8 cellular contexts compared by ENCODE assay signal in the genomic region with DNA sequence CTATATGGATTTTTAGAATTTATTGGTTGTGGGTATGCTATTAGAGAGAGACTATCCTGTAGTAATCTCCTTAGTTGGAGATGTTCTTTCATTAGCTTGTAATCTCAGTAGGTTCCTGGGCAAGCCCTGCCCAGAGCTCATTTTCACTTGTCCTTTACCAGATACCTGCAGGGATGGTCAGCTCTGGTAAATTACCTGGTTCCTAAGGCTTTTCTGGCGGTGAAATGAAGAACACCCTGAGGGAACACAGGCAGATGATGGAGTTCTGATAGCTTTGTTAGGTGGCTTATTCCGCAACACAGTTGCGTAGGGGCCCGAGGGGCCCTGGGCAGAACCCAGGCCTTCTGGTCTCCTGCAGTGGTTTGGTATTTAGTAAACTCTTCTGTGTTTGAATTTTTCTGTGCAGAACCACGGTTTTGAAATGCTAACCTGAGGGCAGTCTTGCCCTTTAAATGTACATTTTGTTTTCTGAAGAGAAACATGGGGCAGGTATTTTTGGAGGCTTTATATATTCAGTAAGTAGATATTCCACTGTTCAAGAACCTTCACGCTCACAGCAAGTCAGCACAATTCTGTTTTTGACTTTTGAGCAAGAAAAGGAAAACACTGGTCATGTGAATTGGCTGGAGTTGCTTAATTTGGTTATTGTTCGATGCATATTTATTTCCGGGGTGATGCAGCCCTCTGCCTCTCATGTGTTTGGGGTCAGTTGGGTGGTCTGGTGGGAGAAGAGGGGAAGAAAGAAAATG. TPM values are rescaled to one million over a fixed set of nuclear protein-coding genes. Genes with fewer than 3 reads are reported as not detected.
DNase-seq lines count a peak whose midpoint lies in the region; ATAC-seq and TF ChIP-seq lines count a peak whose summit lies in the region.

No MANE protein-coding gene starts in this region.

- no peak overlapping the region for H2AFZ ChIP-seq in Loucy (ENCODE audit: low read length)

- H3K4me3 ChIP-seq in Loucy (ENCODE audit: low read length, poor library complexity, severe bottlenecking) (no peak overlapping the region), esophagus muscularis mucosa (peak overlapping the region in 2 of 4 donors; percentile 8 to 16), lower leg skin (ENCODE audit: low read depth, poor library complexity, severe bottlenecking) (no peak overlapping the region)

- TF ChIP-seq POLR2A in esophagus muscularis mucosa (IDR thresholded peaks at IDR 0.05; ENCODE audit: low read depth), result no peak
- TF ChIP-seq POLR2A in lower leg skin (IDR thresholded peaks at IDR 0.05), result no peak

- H3K27me3 ChIP-seq in Loucy (ENCODE audit: insufficient read depth, low read length, poor library complexity, severe bottlenecking) (peaks cover 15% of the 10 kb centered on the region), esophagus muscularis mucosa (no peaks in the 10 kb centered on the region)

- H4K20me1 ChIP-seq in Loucy (ENCODE audit: insufficient read depth, low read length, poor library complexity, severe bottlenecking), result no peaks in the 10 kb centered on the region

- peak overlapping the region; percentile 43 to 61 (median 49) for H3K27ac ChIP-seq in esophagus muscularis mucosa (replicated peaks in 1 of 4)

- WGBS in esophagus muscularis mucosa, result 63% methylated on average over 8 of the region's 8 CpGs
- WGBS in lower leg skin, 2 donors, result 45 to 53% methylated on average over 8 of the region's 8 CpGs

- H3K4me2 ChIP-seq in Loucy (ENCODE audit: low read depth, low read length, poor library complexity, severe bottlenecking), result peak overlapping the region; percentile 53

- DNase-seq in esophagus muscularis mucosa (ENCODE audit: extremely low spot score), result no peak
- peak; percentile 44 for DNase-seq in renal cortical epithelial cell (ENCODE audit: low read depth)
- no peak for DNase-seq in stimulated activated CD4-positive, alpha-beta T cell treated with anti-CD3 and anti-CD28 coated beads, Interleukin-4, amount 100 ng/mL, for 24 hours
- DNase-seq in lower leg skin (ENCODE audit: low spot score in 2 of 2), result no peak

- H3K36me3 ChIP-seq in Loucy (ENCODE audit: insufficient read depth, low read length) (no peaks in the 10 kb centered on the region), esophagus muscularis mucosa (peaks cover 7 to 38% (median 9%) of the 10 kb centered on the region in 4 donors)

- H3K9me3 ChIP-seq in Loucy (ENCODE audit: insufficient read depth, low read depth, low read length) (no peaks in the 10 kb centered on the region), esophagus muscularis mucosa (no peaks in the 10 kb centered on the region)

- H3K79me2 ChIP-seq in Loucy (ENCODE audit: insufficient read depth, low read length), result no peaks in the 10 kb centered on the region

- TF ChIP-seq EP300 in esophagus muscularis mucosa (IDR thresholded peaks at IDR 0.05), result no peak

- no peak for TF ChIP-seq CTCF in Loucy (conservative IDR thresholded peaks at IDR 0.05; ENCODE audit: low read length)
- no peak for TF ChIP-seq CTCF in esophagus muscularis mucosa (IDR thresholded peaks at IDR 0.05)
- TF ChIP-seq CTCF in lower leg skin (IDR thresholded peaks at IDR 0.05), result no peak

- H3K4me1 ChIP-seq in Loucy (ENCODE audit: insufficient read depth, low read length, poor library complexity, severe bottlenecking) (peaks cover 10% of the 10 kb centered on the region), esophagus muscularis mucosa (peaks cover 16 to 44% (median 33%) of the 10 kb centered on the region in 4 donors)

- intact Hi-C loops in esophagus muscularis mucosa (cut with DNase I), result no loop called here
- intact Hi-C loops in lower leg skin (cut with DNase I; ENCODE audit: low total_unique reads), result loop anchor here (5.0 kb wide), 1 partner anchor 180 kb away; no protein-coding TSS in a partner anchor

- H3K9ac ChIP-seq in Loucy (ENCODE audit: low read depth, low read length, poor library complexity, severe bottlenecking), result no peak overlapping the region

- H3F3A ChIP-seq in Loucy (ENCODE audit: low read depth), result no peaks in the 10 kb centered on the region

- ATAC-seq in GM19035 (IDR thresholded peaks at IDR 0.05; ENCODE audit: unreplicated experiment) (peak; percentile 25), GM18867 (IDR thresholded peaks at IDR 0.05; ENCODE audit: unreplicated experiment) (no peak), HG02970 (IDR thresholded peaks at IDR 0.05; ENCODE audit: low FRiP score, unreplicated experiment) (no peak)

- H3K9me2 ChIP-seq in Loucy (replicated peaks; ENCODE audit: low read depth, low read length), result no peaks in the 10 kb centered on the region

RNA-seq across cellular contexts. Expression of gene ZNF532, which starts 22.4 kb away (rescaled TPM):
- total RNA-seq in esophagus muscularis mucosa (100 to 1,000 TPM in 1 of 4 donors, 10 to 100 TPM in 3; 62.3 to 121 (median 64.7) TPM), renal cortical epithelial cell (25.0 and 89.9 TPM in 2 replicates), lower leg skin (10 to 100 TPM; 11.1 to 40.1 (median 29.8) TPM)
